In genomic region chr6:4971851-4972250, GRCh38 we compare ENCODE assay signal across 19 cellular contexts.
"Had no signal": no experiment of that assay in that cellular context is flagged by ENCODE, and none has a peak within 500 bp of the region (broad histone marks: within the 10 kb centered on the region; RNA-seq: fewer than 3 reads in every experiment).

No MANE protein-coding gene starts in this region.

- H3K36me3 ChIP-seq: colonic mucosa, gastrocnemius medialis, right lobe of liver, tibial nerve had no signal

- H3K27ac ChIP-seq: colonic mucosa, gastrocnemius medialis, psoas muscle, right lobe of liver, testis, tibial nerve had no signal

- H3K4me3 ChIP-seq: colonic mucosa, gastrocnemius medialis, mucosa of descending colon, psoas muscle, right lobe of liver, testis, tibial nerve had no signal

- H3K27me3 ChIP-seq: colonic mucosa, gastrocnemius medialis, right lobe of liver, testis, tibial nerve had no signal

- ATAC-seq: gastrocnemius medialis; left ventricle myocardium superior; mucosa of descending colon; naive thymus-derived CD8-positive, alpha-beta T cell; psoas muscle; stimulated activated effector memory CD8-positive, alpha-beta T cell treated with anti-CD3 and anti-CD28 coated beads, Interleukin-12 subunit alpha, Interleukin-12 subunit beta, amount 100 ng/mL, for 72 hours had no signal

- H3K9me3 Mint-ChIP-seq: stimulated activated effector memory CD8-positive, alpha-beta T cell treated with anti-CD3 and anti-CD28 coated beads, Interleukin-12 subunit alpha, Interleukin-12 subunit beta, amount 100 ng/mL, for 72 hours had no signal

- H3K36me3 Mint-ChIP-seq: stimulated activated effector memory CD8-positive, alpha-beta T cell treated with anti-CD3 and anti-CD28 coated beads, Interleukin-12 subunit alpha, Interleukin-12 subunit beta, amount 100 ng/mL, for 72 hours had no signal

- H3K9me3 ChIP-seq: colonic mucosa, gastrocnemius medialis, mucosa of descending colon, psoas muscle, right lobe of liver, testis had no signal

- DNase-seq: caudate nucleus; colonic mucosa; effector CD4-positive, alpha-beta T cell; gastrocnemius medialis; glutamatergic neuron; islet precursor cell; left ventricle myocardium superior; mucosa of descending colon; naive thymus-derived CD8-positive, alpha-beta T cell; nucleus accumbens; psoas muscle; retina; right lobe of liver; stimulated activated CD4-positive, alpha-beta T cell treated with anti-CD3 and anti-CD28 coated beads, Interleukin-4, amount 100 ng/mL, for 1 hour; stimulated activated CD8-positive, alpha-beta memory T cell treated with anti-CD3 and anti-CD28 coated beads, Interleukin-4, amount 100 ng/mL, for 48 hours; testis had no signal

- H3K4me1 ChIP-seq: colonic mucosa, right lobe of liver, testis had no signal

- H3K27ac Mint-ChIP-seq: naive thymus-derived CD8-positive, alpha-beta T cell; stimulated activated effector memory CD8-positive, alpha-beta T cell treated with anti-CD3 and anti-CD28 coated beads, Interleukin-12 subunit alpha, Interleukin-12 subunit beta, amount 100 ng/mL, for 72 hours; stimulated activated naive CD8-positive, alpha-beta T cell treated with anti-CD3 and anti-CD28 coated beads, Interleukin-15, Interleukin-2, amounts not matched to agents 100 ng/mL and 50 ng/mL, for 24 hours had no signal

- H3K4me1 Mint-ChIP-seq: naive thymus-derived CD8-positive, alpha-beta T cell; stimulated activated effector memory CD8-positive, alpha-beta T cell treated with anti-CD3 and anti-CD28 coated beads, Interleukin-12 subunit alpha, Interleukin-12 subunit beta, amount 100 ng/mL, for 72 hours had no signal

- H3K4me3 Mint-ChIP-seq: naive thymus-derived CD8-positive, alpha-beta T cell; stimulated activated effector memory CD8-positive, alpha-beta T cell treated with anti-CD3 and anti-CD28 coated beads, Interleukin-12 subunit alpha, Interleukin-12 subunit beta, amount 100 ng/mL, for 72 hours; stimulated activated naive CD8-positive, alpha-beta T cell treated with anti-CD3 and anti-CD28 coated beads, Interleukin-15, Interleukin-2, amounts not matched to agents 100 ng/mL and 50 ng/mL, for 24 hours had no signal
